6 cellular contexts compared by ENCODE assay signal in genomic region chr1:154956557-154956956, GRCh38. TPM values are rescaled to one million over a fixed set of nuclear protein-coding genes. Genes with fewer than 3 reads are reported as not detected.
DNase-seq lines count a peak whose midpoint lies in the region; ATAC-seq and TF ChIP-seq lines count a peak whose summit lies in the region.

No MANE protein-coding gene starts in this region.

- H3K4me3 ChIP-seq in BJ (ENCODE audit: low read depth, low read length), result peak overlapping the region; percentile 52; the same call in 1 of the 2 replicates

- H3K27me3 ChIP-seq in BJ (ENCODE audit: control insufficient read depth, insufficient read depth, low read length), result no peaks in the 10 kb centered on the region
- no peaks in the 10 kb centered on the region for H3K27me3 ChIP-seq in layer of hippocampus (ENCODE audit: control insufficient read depth, insufficient read depth, low read length)

- peak overlapping the region; percentile 99; the same call in 1 of the 2 replicates for H3K27ac Mint-ChIP-seq in WTC11

- POLR2A ChIA-PET in BJ (lab: Charles Lee), result no interaction called here
- POLR2A ChIA-PET in WTC11 (lab: Charles Lee), result interaction anchor here (0.8 to 4.6 kb wide), 10 partner anchors 11 to 237 kb away, joined by 3 to 66 read pairs (median 5); partner anchors contain the start of genes CKS1B, FLAD1, KCNN3 and PMVK

- DNase-seq in BJ (ENCODE audit: low read depth) (no peak), WTC11 (ENCODE audit: low spot score) (no peak)
- DNase-seq in stimulated activated CD4-positive, alpha-beta T cell treated with anti-CD3 and anti-CD28 coated beads, Interleukin-4, amount 100 ng/mL, for 1 hour, result no peak

- peak overlapping the region; percentile 97 for H3K4me3 Mint-ChIP-seq in WTC11

- H3K4me1 Mint-ChIP-seq in WTC11, result peaks cover 56% of the 10 kb centered on the region

- peaks cover 13% of the 10 kb centered on the region for H3K36me3 Mint-ChIP-seq in WTC11

- peak; percentile 17 for ATAC-seq in WTC11
- ATAC-seq in GM21717 (IDR thresholded peaks at IDR 0.05; ENCODE audit: unreplicated experiment), result no peak
- ATAC-seq in GM18868 (IDR thresholded peaks at IDR 0.05; ENCODE audit: unreplicated experiment), result no peak

- peak overlapping the region; percentile 85 for H3K27ac ChIP-seq in layer of hippocampus (ENCODE audit: low read depth, low read length)

- TF ChIP-seq CTCF in BJ (IDR thresholded peaks at IDR 0.05; ENCODE audit: insufficient read depth, low read depth, low read length) (no peak), WTC11 (IDR thresholded peaks at IDR 0.05) (no peak)

- no peaks in the 10 kb centered on the region for H3K27me3 Mint-ChIP-seq in WTC11 (ENCODE audit: low read depth)

- H3K36me3 ChIP-seq in BJ (ENCODE audit: control insufficient read depth, insufficient read depth, low read length), result peaks cover 3% of the 10 kb centered on the region; the same call in 1 of the 2 replicates

- CTCF ChIA-PET in BJ (lab: Yijun Ruan, JAX) (interaction anchor here (0.9 to 5.8 kb wide), 16 partner anchors 8 to 622 kb away, joined by 3 to 36 read pairs (median 5); partner anchors contain the start of genes ADAM15, EFNA4, FLAD1 and LENEP), WTC11 (lab: Charles Lee) (interaction anchor here (0.6 to 3.8 kb wide), 27 partner anchors 15 to 410 kb away, joined by 3 to 77 read pairs (median 4); partner anchors contain the start of genes ADAM15, KRTCAP2, LENEP and PMVK)

- H3K9me3 Mint-ChIP-seq in WTC11, result no peaks in the 10 kb centered on the region

TF ChIP-seq in WTC11, 78 proteins besides CTCF, POLR2A, EP300 and RAD21:
- TF ChIP-seq EMX1 (CRISPR knock-in tag; IDR thresholded peaks at IDR 0.05) (0 out of 2 replicates have a peak, but pooled peaks have one; percentile 35), KAT7 (CRISPR knock-in tag; IDR thresholded peaks at IDR 0.05; ENCODE audit: borderline replicate concordance) (no peak)

RNA-seq across cellular contexts. Expression of gene PBXIP1, which starts 0.7 kb away (rescaled TPM):
- 65.6 and 83.1 TPM in 2 replicates for polyA plus RNA-seq in BJ (2011; rRNA removed)
- polyA minus RNA-seq in BJ (2011; rRNA and poly(A)+ RNA removed), result 15.1 and 25.8 TPM in 2 replicates
- total RNA-seq in WTC11 (2021), result 26.5 to 30.7 TPM (median 28.4 TPM) in 3 replicates

RNA-seq across cellular contexts. Expression of gene PYGO2, which starts 5.0 kb away (rescaled TPM):
- 18.0 and 21.0 TPM in 2 replicates for polyA plus RNA-seq in BJ (2011; rRNA removed)
- polyA minus RNA-seq in BJ (2011; rRNA and poly(A)+ RNA removed), result 8.4 and 12.3 TPM in 2 replicates
- 37.4 to 38.8 TPM (median 38.0 TPM) in 3 replicates for total RNA-seq in WTC11 (2021)

RNA-seq across cellular contexts. Expression of gene SHC1, which starts 14.0 kb away (rescaled TPM):
- 455 and 653 TPM in 2 replicates for polyA plus RNA-seq in BJ (2011; rRNA removed)
- polyA minus RNA-seq in BJ (2011; rRNA and poly(A)+ RNA removed), result 247 and 437 TPM in 2 replicates
- total RNA-seq in WTC11 (2021), result 180 to 199 TPM (median 180 TPM) in 3 replicates

RNA-seq across cellular contexts. Expression of gene CKS1B, which starts 17.9 kb away (rescaled TPM):
- polyA plus RNA-seq in BJ (2011; rRNA removed), result 111 and 160 TPM in 2 replicates
- 32.3 and 34.2 TPM in 2 replicates for polyA minus RNA-seq in BJ (2011; rRNA and poly(A)+ RNA removed)
- 258 to 301 TPM (median 278 TPM) in 3 replicates for total RNA-seq in WTC11 (2021)

RNA-seq across cellular contexts. Expression of gene PMVK, which starts 20.0 kb away (rescaled TPM):
- polyA plus RNA-seq in BJ (2011; rRNA removed), result 29.0 and 38.4 TPM in 2 replicates
- 7.4 and 13.0 TPM in 2 replicates for polyA minus RNA-seq in BJ (2011; rRNA and poly(A)+ RNA removed)
- 26.8 to 38.7 TPM (median 36.8 TPM) in 3 replicates for total RNA-seq in WTC11 (2021)
